Comparison of ENCODE assay signal across 8 cellular contexts in genomic region chr10:102393411-102394078, GRCh38. TPM values are rescaled to one million over a fixed set of nuclear protein-coding genes. Genes with fewer than 3 reads are reported as not detected.
DNase-seq lines count a peak whose midpoint lies in the region; ATAC-seq and TF ChIP-seq lines count a peak whose summit lies in the region.

No MANE protein-coding gene starts in this region.

- H3K4me3 ChIP-seq in CD4-positive, CD25-positive, alpha-beta regulatory T cell (ENCODE audit: low read depth, low read length) = peak overlapping the region; percentile 85
- H3K4me3 ChIP-seq in Jurkat, Clone E6-1 (ENCODE audit: low read length) = peak overlapping the region; percentile 70
- H3K4me3 ChIP-seq in choroid plexus epithelial cell (ENCODE audit: low read depth, low read length) = peak overlapping the region; percentile 72

- H3K9me3 Mint-ChIP-seq in CD4-positive, CD25-positive, alpha-beta regulatory T cell = no peaks in the 10 kb centered on the region
- H3K9me3 Mint-ChIP-seq in natural killer cell treated with Interleukin-12 subunit alpha and Interleukin-12 subunit beta and Interleukin-15 and Interleukin-18, amount 100 ng/mL, for 72 hours = no peaks in the 10 kb centered on the region

- peak overlapping the region; percentile 100 for H3K27ac ChIP-seq in CD4-positive, CD25-positive, alpha-beta regulatory T cell (ENCODE audit: insufficient read depth, low read length, poor library complexity, severe bottlenecking)

- no peaks in the 10 kb centered on the region for H3K36me3 Mint-ChIP-seq in CD4-positive, CD25-positive, alpha-beta regulatory T cell
- H3K36me3 Mint-ChIP-seq in natural killer cell treated with Interleukin-12 subunit alpha and Interleukin-12 subunit beta and Interleukin-15 and Interleukin-18, amount 100 ng/mL, for 72 hours = peaks cover 7% of the 10 kb centered on the region

- peaks cover 32% of the 10 kb centered on the region for H3K4me1 ChIP-seq in CD4-positive, CD25-positive, alpha-beta regulatory T cell (ENCODE audit: control insufficient read depth, insufficient read depth, low read length, poor library complexity, severe bottlenecking)

- ATAC-seq in CD4-positive, CD25-positive, alpha-beta regulatory T cell (ENCODE audit: low read depth in 2 of 2) = no peak
- no peak for ATAC-seq in natural killer cell treated with Interleukin-12 subunit alpha and Interleukin-12 subunit beta and Interleukin-15 and Interleukin-18, amount 100 ng/mL, for 72 hours

- peaks cover 10% of the 10 kb centered on the region for H3K36me3 ChIP-seq in CD4-positive, CD25-positive, alpha-beta regulatory T cell (ENCODE audit: control insufficient read depth, insufficient read depth, low read length)

- peaks cover 15% of the 10 kb centered on the region for H3K27me3 Mint-ChIP-seq in CD4-positive, CD25-positive, alpha-beta regulatory T cell
- no peaks in the 10 kb centered on the region for H3K27me3 Mint-ChIP-seq in natural killer cell treated with Interleukin-12 subunit alpha and Interleukin-12 subunit beta and Interleukin-15 and Interleukin-18, amount 100 ng/mL, for 72 hours

- DNase-seq in CD4-positive, CD25-positive, alpha-beta regulatory T cell = no peak
- DNase-seq in Jurkat, Clone E6-1 (ENCODE audit: low read depth, low spot score) = no peak
- no peak for DNase-seq in choroid plexus epithelial cell (ENCODE audit: low read depth)
- DNase-seq in natural killer cell treated with Interleukin-12 subunit alpha and Interleukin-12 subunit beta and Interleukin-15 and Interleukin-18, amount 100 ng/mL, for 72 hours (ENCODE audit: low spot score) = peak; percentile 25
- DNase-seq in NK-92 treated with Interleukin-12 subunit alpha and Interleukin-12 subunit beta, amount 100 ng/mL, for 24 hours (lab: John Stamatoyannopoulos, UW) = no peak
- no peak for DNase-seq in activated gamma-delta T cell treated with Interleukin-2 at 50 U/mL for 16 hours
- DNase-seq in activated CD4-positive, CD25-positive, alpha-beta regulatory T cell (lab: John Stamatoyannopoulos, UW) = no peak
- DNase-seq in HPDE6-E6E7 (ENCODE audit: extremely low spot score) = no peak

- H3K9me3 ChIP-seq in CD4-positive, CD25-positive, alpha-beta regulatory T cell (ENCODE audit: control insufficient read depth in 2 of 2, low read length in 2 of 2) = no peaks in the 10 kb centered on the region

- H3K27ac Mint-ChIP-seq in CD4-positive, CD25-positive, alpha-beta regulatory T cell = peak overlapping the region; percentile 99 to 100 (median 100)
- H3K27ac Mint-ChIP-seq in natural killer cell treated with Interleukin-12 subunit alpha and Interleukin-12 subunit beta and Interleukin-15 and Interleukin-18, amount 100 ng/mL, for 72 hours = peak overlapping the region; percentile 95 to 99

- H3K27me3 ChIP-seq in CD4-positive, CD25-positive, alpha-beta regulatory T cell (ENCODE audit: control insufficient read depth, insufficient read depth, low read length) = no peaks in the 10 kb centered on the region

- peak; percentile 84 for TF ChIP-seq CTCF in choroid plexus epithelial cell (conservative IDR thresholded peaks at IDR 0.05; ENCODE audit: low read depth, low read length)

- peaks cover 4 to 41% (median 20%) of the 10 kb centered on the region in 4 donors for H3K4me1 Mint-ChIP-seq in CD4-positive, CD25-positive, alpha-beta regulatory T cell
- peaks cover 40 to 44% of the 10 kb centered on the region in 2 donors for H3K4me1 Mint-ChIP-seq in natural killer cell treated with Interleukin-12 subunit alpha and Interleukin-12 subunit beta and Interleukin-15 and Interleukin-18, amount 100 ng/mL, for 72 hours (ENCODE audit: low read depth in 2 of 2)

- H3K4me3 Mint-ChIP-seq in CD4-positive, CD25-positive, alpha-beta regulatory T cell = peak overlapping the region; percentile 94 to 97 (median 96)
- peak overlapping the region; percentile 95 for H3K4me3 Mint-ChIP-seq in natural killer cell treated with Interleukin-12 subunit alpha and Interleukin-12 subunit beta and Interleukin-15 and Interleukin-18, amount 100 ng/mL, for 72 hours

RNA-seq across cellular contexts. Expression of gene NFKB2, which starts 2.0 kb away (rescaled TPM):
- 385 TPM for total RNA-seq in CD4-positive, CD25-positive, alpha-beta regulatory T cell
- polyA plus RNA-seq in CD4-positive, CD25-positive, alpha-beta regulatory T cell = 1 to 10 TPM; 6.3 to 8.2 (median 6.7) TPM
- polyA plus RNA-seq in Jurkat, Clone E6-1 (2012; ENCODE audit: insufficient read depth, insufficient read length) = 39.5 TPM
- total RNA-seq in natural killer cell treated with Interleukin-12 subunit alpha and Interleukin-12 subunit beta and Interleukin-15 and Interleukin-18, amount 100 ng/mL, for 72 hours = 100 to 1,000 TPM; 370 to 522 TPM

RNA-seq across cellular contexts. Expression of gene PSD, which starts 25.0 kb away (rescaled TPM):
- 2.9 TPM for total RNA-seq in CD4-positive, CD25-positive, alpha-beta regulatory T cell
- polyA plus RNA-seq in CD4-positive, CD25-positive, alpha-beta regulatory T cell = 1 to 10 TPM; 1.4 to 2.6 (median 1.9) TPM
- polyA plus RNA-seq in Jurkat, Clone E6-1 (2012; ENCODE audit: insufficient read depth, insufficient read length) = 11.7 TPM
- 1 to 10 TPM; 2.3 to 7.6 TPM for total RNA-seq in natural killer cell treated with Interleukin-12 subunit alpha and Interleukin-12 subunit beta and Interleukin-15 and Interleukin-18, amount 100 ng/mL, for 72 hours

RNA-seq across cellular contexts. Expression of gene FBXL15, which starts 27.1 kb away (rescaled TPM):
- total RNA-seq in CD4-positive, CD25-positive, alpha-beta regulatory T cell = 12.8 TPM
- 10 to 100 TPM; 25.2 to 40.1 (median 32.1) TPM for polyA plus RNA-seq in CD4-positive, CD25-positive, alpha-beta regulatory T cell
- polyA plus RNA-seq in Jurkat, Clone E6-1 (2012; ENCODE audit: insufficient read depth, insufficient read length) = 6.4 TPM
- total RNA-seq in natural killer cell treated with Interleukin-12 subunit alpha and Interleukin-12 subunit beta and Interleukin-15 and Interleukin-18, amount 100 ng/mL, for 72 hours = 10 to 100 TPM; 22.0 to 23.7 TPM

RNA-seq across cellular contexts. Expression of gene CUEDC2, which starts 38.8 kb away (rescaled TPM):
- total RNA-seq in CD4-positive, CD25-positive, alpha-beta regulatory T cell = 29.4 TPM
- polyA plus RNA-seq in CD4-positive, CD25-positive, alpha-beta regulatory T cell = 10 to 100 TPM; 50.8 to 60.6 (median 52.0) TPM
- 145 TPM for polyA plus RNA-seq in Jurkat, Clone E6-1 (2012; ENCODE audit: insufficient read depth, insufficient read length)
- 10 to 100 TPM; 39.8 to 58.5 TPM for total RNA-seq in natural killer cell treated with Interleukin-12 subunit alpha and Interleukin-12 subunit beta and Interleukin-15 and Interleukin-18, amount 100 ng/mL, for 72 hours

RNA-seq across cellular contexts. Expression of gene C10orf95, which starts 57.8 kb away (rescaled TPM):
- 0.35 TPM for total RNA-seq in CD4-positive, CD25-positive, alpha-beta regulatory T cell
- polyA plus RNA-seq in CD4-positive, CD25-positive, alpha-beta regulatory T cell = 1 to 10 TPM in 1 of 4 donors, under 1 TPM in 3; 0.40 to 1.1 (median 0.55) TPM
- 2.2 TPM for polyA plus RNA-seq in Jurkat, Clone E6-1 (2012; ENCODE audit: insufficient read depth, insufficient read length)
- total RNA-seq in natural killer cell treated with Interleukin-12 subunit alpha and Interleukin-12 subunit beta and Interleukin-15 and Interleukin-18, amount 100 ng/mL, for 72 hours = under 1 TPM in 1 of 2 donors, not detected in 1; 0.98 TPM
